17 cellular contexts compared by ENCODE assay signal in genomic region chr2:3300224-3300623, GRCh38.
DNase-seq lines count a peak whose midpoint lies in the region; ATAC-seq and TF ChIP-seq lines count a peak whose summit lies in the region.
"Had no signal": no experiment of that assay in that cellular context is flagged by ENCODE, and none has a peak within 500 bp of the region (broad histone marks: within the 10 kb centered on the region; RNA-seq: fewer than 3 reads in every experiment).

No MANE protein-coding gene starts in this region.

- no peaks in the 10 kb centered on the region for H3K27me3 Mint-ChIP-seq in natural killer cell treated with Interleukin-12 subunit alpha and Interleukin-12 subunit beta and Interleukin-15 and Interleukin-18, amount 100 ng/mL, for 72 hours
- no peaks in the 10 kb centered on the region for H3K27me3 Mint-ChIP-seq in natural killer cell (ENCODE audit: low read depth in 2 of 2)
- H3K27me3 Mint-ChIP-seq in glutamatergic neuron (ENCODE audit: unreplicated experiment), result peaks cover 11% of the 10 kb centered on the region
- peaks cover 6% of the 10 kb centered on the region for H3K27me3 Mint-ChIP-seq in neural progenitor cell (ENCODE audit: insufficient read depth, low read depth)
- H3K27me3 Mint-ChIP-seq: B cell had no signal

- H3K4me1 ChIP-seq in osteoblast (ENCODE audit: insufficient read depth, low read length) (peaks cover 3% of the 10 kb centered on the region), thyroid gland (peaks cover 44 to 47% of the 10 kb centered on the region in 2 donors), neural progenitor cell (peaks cover 26% of the 10 kb centered on the region)

- H3K9me3 Mint-ChIP-seq in natural killer cell treated with Interleukin-12 subunit alpha and Interleukin-12 subunit beta and Interleukin-15 and Interleukin-18, amount 100 ng/mL, for 72 hours, result no peaks in the 10 kb centered on the region
- H3K9me3 Mint-ChIP-seq in natural killer cell (no peaks in the 10 kb centered on the region), glutamatergic neuron (ENCODE audit: unreplicated experiment) (peaks cover 15% of the 10 kb centered on the region), neural progenitor cell (no peaks in the 10 kb centered on the region)

- H3K27ac ChIP-seq in osteoblast (ENCODE audit: low read depth, low read length) (no peak overlapping the region), thyroid gland (peak overlapping the region; percentile 46 to 98 (median 98)), neural progenitor cell (no peak overlapping the region)

- H4K20me1 ChIP-seq in osteoblast (ENCODE audit: insufficient read depth, low read length) (peaks cover 2% of the 10 kb centered on the region), neural progenitor cell (ENCODE audit: low read depth) (peaks cover 60% of the 10 kb centered on the region)

- H3K36me3 Mint-ChIP-seq in natural killer cell treated with Interleukin-12 subunit alpha and Interleukin-12 subunit beta and Interleukin-15 and Interleukin-18, amount 100 ng/mL, for 72 hours, result peaks cover 7% of the 10 kb centered on the region
- no peaks in the 10 kb centered on the region for H3K36me3 Mint-ChIP-seq in natural killer cell
- peaks cover 8% of the 10 kb centered on the region for H3K36me3 Mint-ChIP-seq in glutamatergic neuron (ENCODE audit: unreplicated experiment)
- H3K36me3 Mint-ChIP-seq in neural progenitor cell, result peaks cover 7% of the 10 kb centered on the region

- ATAC-seq in natural killer cell treated with Interleukin-12 subunit alpha and Interleukin-12 subunit beta and Interleukin-15 and Interleukin-18, amount 100 ng/mL, for 72 hours, result no peak
- no peak for ATAC-seq in natural killer cell

- H3K27me3 ChIP-seq in osteoblast (ENCODE audit: insufficient read depth, low read length) (no peaks in the 10 kb centered on the region), thyroid gland (no peaks in the 10 kb centered on the region), neural progenitor cell (no peaks in the 10 kb centered on the region)

- H3K4me1 Mint-ChIP-seq in natural killer cell treated with Interleukin-12 subunit alpha and Interleukin-12 subunit beta and Interleukin-15 and Interleukin-18, amount 100 ng/mL, for 72 hours (ENCODE audit: low read depth in 2 of 2), result peaks cover 21 to 55% of the 10 kb centered on the region in 2 donors
- peaks cover 13 to 29% of the 10 kb centered on the region in 2 donors for H3K4me1 Mint-ChIP-seq in natural killer cell
- H3K4me1 Mint-ChIP-seq in glutamatergic neuron (ENCODE audit: low read depth, unreplicated experiment), result peaks cover 52% of the 10 kb centered on the region
- peaks cover 55% of the 10 kb centered on the region for H3K4me1 Mint-ChIP-seq in neural progenitor cell

- no peak overlapping the region for H3K4me3 Mint-ChIP-seq in natural killer cell treated with Interleukin-12 subunit alpha and Interleukin-12 subunit beta and Interleukin-15 and Interleukin-18, amount 100 ng/mL, for 72 hours
- H3K4me3 Mint-ChIP-seq in natural killer cell (no peak overlapping the region), glutamatergic neuron (ENCODE audit: unreplicated experiment) (no peak overlapping the region), neural progenitor cell (no peak overlapping the region)
- H3K4me3 Mint-ChIP-seq: B cell had no signal

- H3K4me3 ChIP-seq in osteoblast (ENCODE audit: insufficient read depth, low read length), result no peak overlapping the region
- no peak overlapping the region for H3K4me3 ChIP-seq in thyroid gland (replicated peaks in 1 of 3)
- no peak overlapping the region for H3K4me3 ChIP-seq in neural progenitor cell

- intact Hi-C loops in natural killer cell (cut with micrococcal nuclease), result no loop called here
- intact Hi-C loops in thyroid gland (cut with DNase I), result no loop called here

- H3K36me3 ChIP-seq in osteoblast (ENCODE audit: insufficient read depth, low read length), result no peaks in the 10 kb centered on the region
- H3K36me3 ChIP-seq in thyroid gland, result no peaks in the 10 kb centered on the region
- H3K36me3 ChIP-seq in neural progenitor cell, result no peaks in the 10 kb centered on the region

- H3K9ac ChIP-seq in neural progenitor cell, result no peak overlapping the region

- H3K4me2 ChIP-seq in osteoblast (ENCODE audit: insufficient read depth, low read length) (no peak overlapping the region), neural progenitor cell (no peak overlapping the region)

- 84 to 92% methylated on average over 8 of the region's 8 CpGs for WGBS in thyroid gland, 2 donors

- DNase-seq in natural killer cell treated with Interleukin-12 subunit alpha and Interleukin-12 subunit beta and Interleukin-15 and Interleukin-18, amount 100 ng/mL, for 72 hours (ENCODE audit: low spot score), result no peak
- no peak for DNase-seq in natural killer cell
- DNase-seq in glutamatergic neuron, result no peak
- DNase-seq in osteoblast (ENCODE audit: insufficient read length, low spot score, missing footprints), result peak; percentile 56
- no peak for DNase-seq in thyroid gland
- no peak for DNase-seq in cortex of kidney (lab: John Stamatoyannopoulos, UW)
- no peak for DNase-seq in neural progenitor cell (ENCODE audit: low spot score)
- no peak for DNase-seq in DMS153 treated with DMSO at 0.1 percent for 48 hours (lab: John Stamatoyannopoulos, UW; ENCODE audit: unreplicated experiment)
- DNase-seq: EL, GF-D8, Kasumi-1, NCI-H2081, NCI-H2171, NCI-H345, NCI-H526 treated with DMSO at 0.1 percent for 48 hours, OCI-M1 had no signal

- no peak overlapping the region for H2AFZ ChIP-seq in osteoblast (ENCODE audit: low read length)
- no peak overlapping the region for H2AFZ ChIP-seq in neural progenitor cell (replicated peaks)

- H3K27ac Mint-ChIP-seq in natural killer cell treated with Interleukin-12 subunit alpha and Interleukin-12 subunit beta and Interleukin-15 and Interleukin-18, amount 100 ng/mL, for 72 hours, result peak overlapping the region; percentile 27 to 89
- H3K27ac Mint-ChIP-seq in natural killer cell (peak overlapping the region in 1 of 2 donors; percentile 66), glutamatergic neuron (ENCODE audit: unreplicated experiment) (peak overlapping the region; percentile 38), neural progenitor cell (no peak overlapping the region)
- H3K27ac Mint-ChIP-seq: B cell had no signal

- no peak for TF ChIP-seq POLR2A in thyroid gland (IDR thresholded peaks at IDR 0.05)

- peaks cover 13% of the 10 kb centered on the region for H3F3A ChIP-seq in neural progenitor cell (ENCODE audit: low read depth)

- H3K79me2 ChIP-seq in osteoblast (ENCODE audit: insufficient read depth, low read length), result no peaks in the 10 kb centered on the region
- no peaks in the 10 kb centered on the region for H3K79me2 ChIP-seq in neural progenitor cell (ENCODE audit: low read depth)

- TF ChIP-seq CTCF in natural killer cell (IDR thresholded peaks at IDR 0.05) (no peak), glutamatergic neuron (IDR thresholded peaks at IDR 0.05; ENCODE audit: partially characterized antibody, unreplicated experiment) (no peak), osteoblast (IDR thresholded peaks at IDR 0.05; ENCODE audit: extremely low read depth, low read depth, low read length) (no peak), thyroid gland (IDR thresholded peaks at IDR 0.05) (no peak), neural progenitor cell (IDR thresholded peaks at IDR 0.05) (no peak)

- H3K9me3 ChIP-seq in osteoblast (ENCODE audit: low read depth, low read length) (no peaks in the 10 kb centered on the region), thyroid gland (no peaks in the 10 kb centered on the region), neural progenitor cell (ENCODE audit: low read depth) (no peaks in the 10 kb centered on the region)

Comparison
In these comparisons a context has a peak if more than half of its experiments do, and no peak if none do; other contexts are left out.
1. H3K27ac ChIP-seq: peak in thyroid gland (3 of 3); none in osteoblast (single experiment) and neural progenitor cell (single experiment).